1 cellular context compared by ENCODE assay signal in genomic region chr3:13484861-13485590, GRCh38.
TF ChIP-seq lines count a peak whose summit lies in the region.

No MANE protein-coding gene starts in this region.

TF ChIP-seq in K562, 482 proteins besides CTCF, POLR2A, EP300 and RAD21 (continued from another document and continues in another):
- TF ChIP-seq, protein P1, sequence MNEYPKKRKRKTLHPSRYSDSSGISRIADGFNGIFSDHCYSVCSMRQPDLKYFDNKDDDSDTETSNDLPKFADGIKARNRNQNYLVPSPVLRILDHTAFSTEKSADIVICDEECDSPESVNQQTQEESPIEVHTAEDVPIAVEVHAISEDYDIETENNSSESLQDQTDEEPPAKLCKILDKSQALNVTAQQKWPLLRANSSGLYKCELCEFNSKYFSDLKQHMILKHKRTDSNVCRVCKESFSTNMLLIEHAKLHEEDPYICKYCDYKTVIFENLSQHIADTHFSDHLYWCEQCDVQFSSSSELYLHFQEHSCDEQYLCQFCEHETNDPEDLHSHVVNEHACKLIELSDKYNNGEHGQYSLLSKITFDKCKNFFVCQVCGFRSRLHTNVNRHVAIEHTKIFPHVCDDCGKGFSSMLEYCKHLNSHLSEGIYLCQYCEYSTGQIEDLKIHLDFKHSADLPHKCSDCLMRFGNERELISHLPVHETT (CRISPR knock-in tag; conservative IDR thresholded peaks at IDR 0.05 in 1 of 2, IDR thresholded peaks at IDR 0.05 in 1 of 2) = peak in 1 of 2 experiments; percentile 80; a peak in 1 of 4 replicates
- TF ChIP-seq RHOXF2B (CRISPR knock-in tag; conservative IDR thresholded peaks at IDR 0.05) (peak; percentile 77; the same call in 1 of the 2 replicates), ZNF589 (CRISPR knock-in tag; IDR thresholded peaks at IDR 0.05; ENCODE audit: low read depth) (peak; percentile 81; the same call in 1 of the 2 replicates), SP2 (IDR thresholded peaks at IDR 0.05; ENCODE audit: extremely low read depth, low read depth, low read length, poor library complexity, severe bottlenecking) (no peak), ZNF766 (CRISPR knock-in tag; conservative IDR thresholded peaks at IDR 0.05) (peak; percentile 97), KDM4B (IDR thresholded peaks at IDR 0.05; ENCODE audit: borderline replicate concordance in 2 of 2, low read depth in 1 of 2) (no peak), ZNF583 (CRISPR knock-in tag; IDR thresholded peaks at IDR 0.05) (0 out of 2 replicates have a peak, but pooled peaks have one; percentile 60), MTA2 (IDR thresholded peaks at IDR 0.05; ENCODE audit: low read depth) (peak; percentile 91), NR1H2 (CRISPR knock-in tag; IDR thresholded peaks at IDR 0.05) (no peak), ZNF561 (CRISPR knock-in tag; conservative IDR thresholded peaks at IDR 0.05) (no peak), ATF7 (IDR thresholded peaks at IDR 0.05) (peak; percentile 84), IRF9 (tag; IDR thresholded peaks at IDR 0.05) (no peak), GTF2F1 (IDR thresholded peaks at IDR 0.05; ENCODE audit: low read depth, low read length) (no peak), RCOR1 (IDR thresholded peaks at IDR 0.05; ENCODE audit: borderline replicate concordance in 1 of 2, low read depth in 2 of 2, low read length in 2 of 2) (peak; percentile 96 to 98), CLOCK (CRISPR knock-in tag; IDR thresholded peaks at IDR 0.05; ENCODE audit: borderline replicate concordance) (no peak), THRA (IDR thresholded peaks at IDR 0.05) (no peak), SMARCA5 (IDR thresholded peaks at IDR 0.05) (no peak), MAFF (IDR thresholded peaks at IDR 0.05; ENCODE audit: low read length) (no peak), WHSC1 (IDR thresholded peaks at IDR 0.05; ENCODE audit: low read length) (no peak), E2F4 (CRISPR knock-in tag; IDR thresholded peaks at IDR 0.05; ENCODE audit: low read depth) (no peak), MAFK (IDR thresholded peaks at IDR 0.05; ENCODE audit: low read length) (no peak; the same call in 1 of the 2 replicates), KAT2B (IDR thresholded peaks at IDR 0.05; ENCODE audit: low read depth, low read length) (no peak), MAFG (tag; conservative IDR thresholded peaks at IDR 0.05) (no peak), AFF4 (CRISPR knock-in tag; IDR thresholded peaks at IDR 0.05) (peak; percentile 40; the same call in 1 of the 2 replicates), REST (CRISPR knock-in tag; IDR thresholded peaks at IDR 0.05; ENCODE audit: low read depth) (no peak; the same call in 1 of the 2 replicates), TCF7 (IDR thresholded peaks at IDR 0.05; ENCODE audit: borderline replicate concordance) (0 out of 2 replicates have a peak, but pooled peaks have one; percentile 52), TEAD4 (IDR thresholded peaks at IDR 0.05; ENCODE audit: low read length) (peak; percentile 98), TEAD4 (CRISPR knock-in tag; IDR thresholded peaks at IDR 0.05; ENCODE audit: borderline replicate concordance) (no peak; the same call in 1 of the 2 replicates), CCAR2 (IDR thresholded peaks at IDR 0.05; ENCODE audit: low read depth, low read length) (no peak), ZNF224 (CRISPR knock-in tag; IDR thresholded peaks at IDR 0.05) (no peak)
- TF ChIP-seq, protein P2, sequence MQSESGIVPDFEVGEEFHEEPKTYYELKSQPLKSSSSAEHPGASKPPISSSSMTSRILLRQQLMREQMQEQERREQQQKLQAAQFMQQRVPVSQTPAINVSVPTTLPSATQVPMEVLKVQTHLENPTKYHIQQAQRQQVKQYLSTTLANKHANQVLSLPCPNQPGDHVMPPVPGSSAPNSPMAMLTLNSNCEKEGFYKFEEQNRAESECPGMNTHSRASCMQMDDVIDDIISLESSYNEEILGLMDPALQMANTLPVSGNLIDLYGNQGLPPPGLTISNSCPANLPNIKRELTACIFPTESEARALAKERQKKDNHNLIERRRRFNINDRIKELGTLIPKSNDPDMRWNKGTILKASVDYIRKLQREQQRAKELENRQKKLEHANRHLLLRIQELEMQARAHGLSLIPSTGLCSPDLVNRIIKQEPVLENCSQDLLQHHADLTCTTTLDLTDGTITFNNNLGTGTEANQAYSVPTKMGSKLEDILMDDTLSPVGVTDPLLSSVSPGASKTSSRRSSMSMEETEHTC (IDR thresholded peaks at IDR 0.05) = peak; percentile 62
- TF ChIP-seq, protein P3, sequence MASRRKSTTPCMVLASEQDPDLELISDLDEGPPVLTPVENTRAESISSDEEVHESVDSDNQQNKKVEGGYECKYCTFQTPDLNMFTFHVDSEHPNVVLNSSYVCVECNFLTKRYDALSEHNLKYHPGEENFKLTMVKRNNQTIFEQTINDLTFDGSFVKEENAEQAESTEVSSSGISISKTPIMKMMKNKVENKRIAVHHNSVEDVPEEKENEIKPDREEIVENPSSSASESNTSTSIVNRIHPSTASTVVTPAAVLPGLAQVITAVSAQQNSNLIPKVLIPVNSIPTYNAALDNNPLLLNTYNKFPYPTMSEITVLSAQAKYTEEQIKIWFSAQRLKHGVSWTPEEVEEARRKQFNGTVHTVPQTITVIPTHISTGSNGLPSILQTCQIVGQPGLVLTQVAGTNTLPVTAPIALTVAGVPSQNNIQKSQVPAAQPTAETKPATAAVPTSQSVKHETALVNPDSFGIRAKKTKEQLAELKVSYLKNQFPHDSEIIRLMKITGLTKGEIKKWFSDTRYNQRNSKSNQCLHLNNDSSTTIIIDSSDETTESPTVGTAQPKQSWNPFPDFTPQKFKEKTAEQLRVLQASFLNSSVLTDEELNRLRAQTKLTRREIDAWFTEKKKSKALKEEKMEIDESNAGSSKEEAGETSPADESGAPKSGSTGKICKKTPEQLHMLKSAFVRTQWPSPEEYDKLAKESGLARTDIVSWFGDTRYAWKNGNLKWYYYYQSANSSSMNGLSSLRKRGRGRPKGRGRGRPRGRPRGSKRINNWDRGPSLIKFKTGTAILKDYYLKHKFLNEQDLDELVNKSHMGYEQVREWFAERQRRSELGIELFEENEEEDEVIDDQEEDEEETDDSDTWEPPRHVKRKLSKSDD (conservative IDR thresholded peaks at IDR 0.05; ENCODE audit: low read length) = no peak
- TF ChIP-seq, protein P4, sequence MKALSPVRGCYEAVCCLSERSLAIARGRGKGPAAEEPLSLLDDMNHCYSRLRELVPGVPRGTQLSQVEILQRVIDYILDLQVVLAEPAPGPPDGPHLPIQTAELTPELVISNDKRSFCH (CRISPR knock-in tag; IDR thresholded peaks at IDR 0.05) = no peak
- TF ChIP-seq, protein P4 (tag; IDR thresholded peaks at IDR 0.05) = peak; percentile 91
- TF ChIP-seq, protein P5, sequence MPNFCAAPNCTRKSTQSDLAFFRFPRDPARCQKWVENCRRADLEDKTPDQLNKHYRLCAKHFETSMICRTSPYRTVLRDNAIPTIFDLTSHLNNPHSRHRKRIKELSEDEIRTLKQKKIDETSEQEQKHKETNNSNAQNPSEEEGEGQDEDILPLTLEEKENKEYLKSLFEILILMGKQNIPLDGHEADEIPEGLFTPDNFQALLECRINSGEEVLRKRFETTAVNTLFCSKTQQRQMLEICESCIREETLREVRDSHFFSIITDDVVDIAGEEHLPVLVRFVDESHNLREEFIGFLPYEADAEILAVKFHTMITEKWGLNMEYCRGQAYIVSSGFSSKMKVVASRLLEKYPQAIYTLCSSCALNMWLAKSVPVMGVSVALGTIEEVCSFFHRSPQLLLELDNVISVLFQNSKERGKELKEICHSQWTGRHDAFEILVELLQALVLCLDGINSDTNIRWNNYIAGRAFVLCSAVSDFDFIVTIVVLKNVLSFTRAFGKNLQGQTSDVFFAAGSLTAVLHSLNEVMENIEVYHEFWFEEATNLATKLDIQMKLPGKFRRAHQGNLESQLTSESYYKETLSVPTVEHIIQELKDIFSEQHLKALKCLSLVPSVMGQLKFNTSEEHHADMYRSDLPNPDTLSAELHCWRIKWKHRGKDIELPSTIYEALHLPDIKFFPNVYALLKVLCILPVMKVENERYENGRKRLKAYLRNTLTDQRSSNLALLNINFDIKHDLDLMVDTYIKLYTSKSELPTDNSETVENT (CRISPR knock-in tag; IDR thresholded peaks at IDR 0.05) = no peak
